ENCODE assay signal across 1 cellular context in genomic region chr9:98807070-98807810, GRCh38.
TF ChIP-seq lines count a peak whose summit lies in the region.

GALNT12 (plus strand) TSS chr9:98807670; CDS start chr9:98807699, 29 bp downstream.

TF ChIP-seq in K562, 482 proteins besides CTCF, POLR2A, EP300 and RAD21 (continued from another document):
- TF ChIP-seq ZNF639 (CRISPR knock-in tag; conservative IDR thresholded peaks at IDR 0.05 in 1 of 2, IDR thresholded peaks at IDR 0.05 in 1 of 2) (0 out of 4 replicates have a peak, but pooled peaks of 1 of the 2 experiments have one; percentile 30), MAX (CRISPR knock-in tag; IDR thresholded peaks at IDR 0.05) (0 out of 2 replicates have a peak, but pooled peaks have one; percentile 13), ATF1 (CRISPR knock-in tag; IDR thresholded peaks at IDR 0.05) (no peak), ATF1 (tag; IDR thresholded peaks at IDR 0.05) (peak; percentile 24; the same call in 1 of the 2 replicates), POLR2G (IDR thresholded peaks at IDR 0.05; ENCODE audit: low read depth, low read length) (peak; percentile 87), ARID1B (IDR thresholded peaks at IDR 0.05) (0 out of 2 replicates have a peak, but pooled peaks have one; percentile 9), NONO (IDR thresholded peaks at IDR 0.05; ENCODE audit: low read depth in 2 of 2, low read length in 1 of 2) (peak; percentile 0 to 53; a peak in 1 of 4 replicates), ELF1 (tag; IDR thresholded peaks at IDR 0.05) (peak; percentile 84), CTCFL (IDR thresholded peaks at IDR 0.05; ENCODE audit: borderline replicate concordance, insufficient read depth, low read depth, low read length, poor library complexity, severe bottlenecking) (peak; percentile 60), E2F6 (IDR thresholded peaks at IDR 0.05; ENCODE audit: borderline replicate concordance in 1 of 2, extremely low read depth in 1 of 2, insufficient read depth in 1 of 2, insufficient read length in 1 of 2, low read depth in 1 of 2, low read length in 1 of 2, poor library complexity in 1 of 2, severe bottlenecking in 1 of 2) (peak; percentile 46 to 93), THAP12 (CRISPR knock-in tag; IDR thresholded peaks at IDR 0.05) (peak; percentile 62; the same call in 1 of the 2 replicates), MYC (IDR thresholded peaks at IDR 0.05; ENCODE audit: low read depth, low read length) (peak; percentile 65), MYC (CRISPR knock-in tag; IDR thresholded peaks at IDR 0.05; ENCODE audit: borderline replicate concordance, low read depth) (no peak), CCNT2 (IDR thresholded peaks at IDR 0.05; ENCODE audit: borderline replicate concordance, extremely low read depth, insufficient read length, low read depth, low read length) (peak; percentile 24), GATA2 (CRISPR knock-in tag; IDR thresholded peaks at IDR 0.05) (peak; percentile 17; the same call in 1 of the 2 replicates), CXXC5 (CRISPR knock-in tag; IDR thresholded peaks at IDR 0.05) (peak; percentile 42; the same call in 1 of the 2 replicates), HMGXB4 (CRISPR knock-in tag; IDR thresholded peaks at IDR 0.05) (0 out of 2 replicates have a peak, but pooled peaks have one; percentile 43), YY1 (IDR thresholded peaks at IDR 0.05; ENCODE audit: borderline replicate concordance in 1 of 3, control insufficient read depth in 1 of 3, extremely low read depth in 1 of 3, insufficient read depth in 3 of 3, insufficient read length in 1 of 3, insufficient replicate concordance in 2 of 3, low read depth in 1 of 3, low read length in 2 of 3) (no peak), SREBF2 (CRISPR knock-in tag; IDR thresholded peaks at IDR 0.05) (no peak), ID3 (CRISPR knock-in tag; IDR thresholded peaks at IDR 0.05) (no peak), ID3 (tag; IDR thresholded peaks at IDR 0.05) (peak; percentile 49; the same call in 1 of the 2 replicates), ZNF12 (CRISPR knock-in tag; IDR thresholded peaks at IDR 0.05) (0 out of 2 replicates have a peak, but pooled peaks have one; percentile 41), PRDM10 (IDR thresholded peaks at IDR 0.05; ENCODE audit: partially characterized antibody) (peak; percentile 42), TGIF2 (CRISPR knock-in tag; IDR thresholded peaks at IDR 0.05) (no peak), NR2C1 (IDR thresholded peaks at IDR 0.05) (peak; percentile 29; the same call in 1 of the 2 replicates), NR2C1 (tag; IDR thresholded peaks at IDR 0.05) (peak; percentile 45; the same call in 1 of the 2 replicates), ETS1 (conservative IDR thresholded peaks at IDR 0.05; ENCODE audit: control insufficient read depth, low read depth, low read length) (0 out of 2 replicates have a peak, but pooled peaks have one; percentile 34), USF2 (CRISPR knock-in tag; IDR thresholded peaks at IDR 0.05) (no peak), RBFOX2 (IDR thresholded peaks at IDR 0.05; ENCODE audit: low read depth, low read length) (peak; percentile 71), KDM5B (IDR thresholded peaks at IDR 0.05; ENCODE audit: insufficient replicate concordance, low read depth, low read length) (peak; percentile 61)
